In genomic region chr12:997505-997904, GRCh38 we compare ENCODE assay signal across 27 cellular contexts. TPM values are rescaled to one million over a fixed set of nuclear protein-coding genes. Genes with fewer than 3 reads are reported as not detected.
DNase-seq lines count a peak whose midpoint lies in the region; ATAC-seq, FAIRE-seq and TF ChIP-seq lines count a peak whose summit lies in the region.
"Had no signal": no experiment of that assay in that cellular context is flagged by ENCODE, and none has a peak within 500 bp of the region (broad histone marks: within the 10 kb centered on the region; RNA-seq: fewer than 3 reads in every experiment).

No MANE protein-coding gene starts in this region.

- H3K9ac ChIP-seq in KMS-11 (peak overlapping the region; percentile 1; the same call in 1 of the 2 replicates), GM12878 (ENCODE audit: control insufficient read depth, insufficient read depth, low read length) (no peak overlapping the region)

- 74 to 90% methylated on average over 1 of the region's 1 CpG for WGBS in heart right ventricle, 2 donors
- WGBS in GM12878 (ENCODE audit: insufficient coverage, insufficient replicate concordance, low lambda C conversion rate, missing lambda C conversion rate), result 91% methylated on average over 1 of the region's 1 CpG

- TF ChIP-seq CTCF in cardiac muscle cell (IDR thresholded peaks at IDR 0.05; ENCODE audit: low read depth, low read length) (no peak), heart right ventricle (IDR thresholded peaks at IDR 0.05) (no peak), KMS-11 (conservative IDR thresholded peaks at IDR 0.05; ENCODE audit: low read depth, low read length) (no peak), GM12878 (IDR thresholded peaks at IDR 0.05 in 2 of 3, conservative IDR thresholded peaks at IDR 0.05 in 1 of 3; ENCODE audit: control insufficient read depth in 2 of 3, extremely low read depth in 1 of 3, insufficient read depth in 1 of 3, low read depth in 3 of 3, low read length in 3 of 3) (no peak), A673 (conservative IDR thresholded peaks at IDR 0.05; ENCODE audit: low read depth, low read length) (no peak)

- no peak for ATAC-seq in heart right ventricle
- ATAC-seq in GM12878, result peak; percentile 27; the same call in 2 of the 3 replicates
- no peak for ATAC-seq in GM18867 (IDR thresholded peaks at IDR 0.05; ENCODE audit: unreplicated experiment)
- ATAC-seq: left colon had no signal

- TF ChIP-seq RAD21 in GM12878 (IDR thresholded peaks at IDR 0.05; ENCODE audit: insufficient read depth, low read depth, low read length), result no peak

- H3K4me1 ChIP-seq in cardiac muscle cell (ENCODE audit: low read depth) (peaks cover 15% of the 10 kb centered on the region), heart right ventricle (peaks cover 0 to 37% (median 22%) of the 10 kb centered on the region in 9 donors), KMS-11 (ENCODE audit: low read depth, poor library complexity, severe bottlenecking) (peaks cover 72% of the 10 kb centered on the region), GM12878 (ENCODE audit: control insufficient read depth, insufficient read depth, low read length) (peaks cover 21% of the 10 kb centered on the region), A673 (ENCODE audit: insufficient read depth, low read length, poor library complexity, severe bottlenecking) (peaks cover 17% of the 10 kb centered on the region)

- TF ChIP-seq EP300 in GM12878 (IDR thresholded peaks at IDR 0.05; ENCODE audit: borderline replicate concordance in 1 of 2, control insufficient read depth in 1 of 2, low read depth in 2 of 2, low read length in 2 of 2), result no peak

- TF ChIP-seq POLR2A in GM12878 (IDR thresholded peaks at IDR 0.05; ENCODE audit: low read depth, low read length), result no peak

- H3K4me3 ChIP-seq in cardiac muscle cell (no peak overlapping the region), heart right ventricle (no peak overlapping the region), KMS-11 (IDR thresholded peaks at IDR 0.05; ENCODE audit: insufficient read depth, low read depth, low read length) (no peak overlapping the region), GM12878 (no peak overlapping the region), A673 (ENCODE audit: low read depth, low read length, poor library complexity, severe bottlenecking) (no peak overlapping the region)
- H3K4me3 ChIP-seq: SK-N-MC had no signal

- FAIRE-seq in GM12878 (lab: Jason Lieb, UNC) (no peak), urothelium cell line (lab: Jason Lieb, UNC) (peak; percentile 67)
- FAIRE-seq: H54, small intestine had no signal

- peak overlapping the region; percentile 78 for H3K4me2 ChIP-seq in KMS-11
- no peak overlapping the region for H3K4me2 ChIP-seq in GM12878 (ENCODE audit: control insufficient read depth, insufficient read depth)

- intact Hi-C loops in heart right ventricle (cut with DNase I) (loop anchor here in 3 of 10 donors (10.0 kb wide), 3 partner anchors 57 to 97 kb away; no protein-coding TSS in a partner anchor), GM12878 (cut with micrococcal nuclease; ENCODE audit: unreplicated experiment) (no loop called here), A673 (cut with micrococcal nuclease; ENCODE audit: unreplicated experiment) (no loop called here)

- H3K27me3 ChIP-seq in cardiac muscle cell (no peaks in the 10 kb centered on the region), heart right ventricle (no peaks in the 10 kb centered on the region), KMS-11 (ENCODE audit: insufficient read depth, low read depth) (no peaks in the 10 kb centered on the region), GM12878 (replicated peaks in 1 of 2; ENCODE audit: control insufficient read depth in 2 of 2, insufficient read depth in 2 of 2, low read length in 1 of 2) (no peaks in the 10 kb centered on the region; a peak in 1 of 4 replicates), A673 (replicated peaks; ENCODE audit: insufficient read depth, low read depth, low read length, poor library complexity) (no peaks in the 10 kb centered on the region)
- H3K27me3 ChIP-seq: brain microvascular endothelial cell had no signal

- POLR2A ChIA-PET in GM12878 (lab: Charles Lee) (no interaction called here), A673 (lab: Charles Lee; ENCODE audit: low non-redundant PET) (no interaction called here)

- peaks cover 84% of the 10 kb centered on the region for H3K79me2 ChIP-seq in KMS-11 (ENCODE audit: insufficient read depth, low read depth)
- no peaks in the 10 kb centered on the region for H3K79me2 ChIP-seq in GM12878 (ENCODE audit: control insufficient read depth, insufficient read depth, low read length)

- SMC1A ChIA-PET in GM12878 (lab: Charles Lee; ENCODE audit: uncharacterized antibody, unreplicated experiment), result interaction anchor here (1.1 to 2.3 kb wide), 6 partner anchors 11 to 120 kb away, joined by 3 to 6 read pairs (median 4); no protein-coding TSS in a partner anchor

- H2AFZ ChIP-seq in KMS-11 (ENCODE audit: low read depth) (no peak overlapping the region), GM12878 (ENCODE audit: control insufficient read depth, low read depth, low read length) (no peak overlapping the region)

- RAD21 ChIA-PET in GM12878 (lab: Charles Lee; ENCODE audit: unreplicated experiment), result interaction anchor here (1.2 to 1.5 kb wide), 2 partner anchors 51 to 95 kb away, joined by 3 read pairs; no protein-coding TSS in a partner anchor

- no TSS peak for BruUV-seq in GM12878 (replicated peaks; lab: Mats Ljungman, UMichigan)
- BruUV-seq in A673 (replicated peaks; lab: Mats Ljungman, UMichigan), result no TSS peak

- H3K36me3 ChIP-seq in cardiac muscle cell, result no peaks in the 10 kb centered on the region
- peaks cover 0 to 11% (median 0%) of the 10 kb centered on the region in 9 donors for H3K36me3 ChIP-seq in heart right ventricle
- no peaks in the 10 kb centered on the region; the same call in 1 of the 2 replicates for H3K36me3 ChIP-seq in KMS-11 (ENCODE audit: insufficient read depth)
- H3K36me3 ChIP-seq in GM12878 (ENCODE audit: control insufficient read depth in 2 of 2, insufficient read depth in 2 of 2, low read length in 1 of 2), result no peaks in the 10 kb centered on the region
- no peaks in the 10 kb centered on the region for H3K36me3 ChIP-seq in A673 (ENCODE audit: insufficient read depth, low read length, poor library complexity, severe bottlenecking)
- H3K36me3 ChIP-seq: brain microvascular endothelial cell had no signal

- in situ Hi-C loops in GM12878 (cut with MboI), result no loop called here

- H3K27ac ChIP-seq in cardiac muscle cell (peak overlapping the region; percentile 72), heart right ventricle (peak overlapping the region in 2 of 10 donors; percentile 0 to 19), KMS-11 (peak overlapping the region; percentile 57; the same call in 1 of the 2 replicates), GM12878 (ENCODE audit: control insufficient read depth, insufficient read depth) (no peak overlapping the region), A673 (ENCODE audit: low read depth, low read length, poor library complexity, severe bottlenecking) (no peak overlapping the region)
- H3K27ac ChIP-seq: brain microvascular endothelial cell, C4-2B, SK-N-MC had no signal

- H3K9me3 ChIP-seq in cardiac muscle cell (ENCODE audit: low read depth) (no peaks in the 10 kb centered on the region), heart right ventricle (no peaks in the 10 kb centered on the region), GM12878 (replicated peaks; ENCODE audit: control insufficient read depth, insufficient read depth, low read length) (no peaks in the 10 kb centered on the region), A673 (ENCODE audit: low read depth, low read length, poor library complexity, severe bottlenecking) (no peaks in the 10 kb centered on the region)

- H4K20me1 ChIP-seq in KMS-11 (ENCODE audit: insufficient read depth), result no peaks in the 10 kb centered on the region
- H4K20me1 ChIP-seq in GM12878 (ENCODE audit: control insufficient read depth, insufficient read depth), result no peaks in the 10 kb centered on the region

- CTCF ChIA-PET in GM12878 (lab: Yijun Ruan, JAX) (interaction anchor here (1.7 to 1.9 kb wide), 2 partner anchors 9 to 96 kb away, joined by 3 to 4 read pairs; no protein-coding TSS in a partner anchor), A673 (lab: Charles Lee) (no interaction called here)

- DNase-seq in cardiac muscle cell (ENCODE audit: low read depth in 1 of 2, low spot score in 1 of 2) (no peak), heart right ventricle (no peak), GM12878 (ENCODE audit: low read depth, low spot score) (no peak), urothelium cell line (ENCODE audit: low spot score) (no peak), NCI-H2227 (lab: John Stamatoyannopoulos, UW; ENCODE audit: unreplicated experiment) (no peak), A673 (ENCODE audit: low spot score) (no peak)
- DNase-seq: 8988T; activated CD4-positive, alpha-beta T cell treated with anti-CD3 and anti-CD28 coated beads, Interleukin-2, amount 50 U/mL, for 48 hours; activated CD4-positive, CD25-positive, alpha-beta regulatory T cell treated with anti-CD3 and anti-CD28 coated beads, Interleukin-2, amount 50 U/mL, for 72 hours; activated naive CD4-positive, alpha-beta T cell treated with anti-CD3 and anti-CD28 coated beads for 36 hours; amniotic stem cell; brain microvascular endothelial cell; GDM1; hippocampal formation; IMR-90; left colon; NCI-H1092 treated with DMSO at 0.1 percent for 48 hours; NCI-H187; NCI-H2171; NCI-H510A treated with DMSO at 0.1 percent for 48 hours; small intestine; stimulated activated naive CD4-positive, alpha-beta T cell had no signal

RNA-seq across cellular contexts. Expression of gene ERC1, which starts 6.5 kb away (rescaled TPM):
- total RNA-seq in cardiac muscle cell (25.8 and 46.3 TPM in 2 replicates), heart right ventricle (10 to 100 TPM; 37.7 to 67.5 (median 49.5) TPM), GM12878 (2014; rRNA removed) (3.2 and 5.0 TPM in 2 replicates), GM12878 (2014; rRNA removed; fragmentation: Illumina TruSeq; extraction: Trizol) (7.0 and 7.2 TPM in 2 replicates), GM12878 (2021) (6.6 and 7.7 TPM in 2 replicates), A673 (2021) (56.5 and 60.7 TPM in 2 replicates)
- polyA plus RNA-seq in cardiac muscle cell (34.1 and 35.7 TPM in 2 replicates), heart right ventricle (10 to 100 TPM in 1 of 2 donors, 1 to 10 TPM in 1; 6.5 to 23.0 TPM), GM12878 (2011; rRNA removed) (8.0 and 9.3 TPM in 2 replicates), GM12878 (2014; fragmentation: Illumina TruSeq; extraction: Trizol) (4.4 and 4.8 TPM in 2 replicates), GM12878 (2014; fragmentation: Nextera tagmentation; extraction: Ambion mirVana) (1 to 10 TPM in 1 of 2 experiments, under 1 TPM in 1; 0.75 to 1.6 TPM), GM12878 (2014; rRNA removed) (2.3 and 2.7 TPM in 2 replicates), GM12878 (2016; fragmentation: Nextera tagmentation; extraction: Ambion mirVana) (1 to 10 TPM; 5.5 to 5.7 TPM)
- 68.5 and 75.2 TPM in 2 replicates for total RNA-seq in GM12878 (2013; cell fraction: nucleolus; rRNA removed)
- polyA plus RNA-seq in GM12878 (2011; ENCODE audit: low read depth), result 1.6 TPM
- polyA plus RNA-seq in GM12878 (2011; cell fraction: cytosol; rRNA removed), result 5.9 and 7.4 TPM in 2 replicates
- polyA plus RNA-seq in GM12878 (2011; cell fraction: nucleus; rRNA removed), result 6.2 and 6.3 TPM in 2 replicates
- 1.4 and 2.1 TPM in 2 replicates for polyA plus RNA-seq in GM12878 (2012)
- polyA minus RNA-seq in GM12878 (2011; rRNA and poly(A)+ RNA removed), result 24.5 and 27.1 TPM in 2 replicates
- 7.9 and 11.3 TPM in 2 replicates for polyA minus RNA-seq in GM12878 (2011; cell fraction: cytosol; rRNA and poly(A)+ RNA removed)
- 21.9 and 27.0 TPM in 2 replicates for polyA minus RNA-seq in GM12878 (2011; cell fraction: nucleus; rRNA and poly(A)+ RNA removed)

RNA-seq across cellular contexts. Expression of gene RAD52, which starts 48.0 kb away (rescaled TPM):
- total RNA-seq in cardiac muscle cell (31.2 and 49.8 TPM in 2 replicates), heart right ventricle (1 to 10 TPM; 4.8 to 9.6 (median 6.1) TPM), GM12878 (2014; rRNA removed) (10.2 and 10.7 TPM in 2 replicates), GM12878 (2014; rRNA removed; fragmentation: Illumina TruSeq; extraction: Trizol) (9.3 and 11.4 TPM in 2 replicates), GM12878 (2021) (6.5 and 6.6 TPM in 2 replicates), A673 (2021) (23.0 and 24.7 TPM in 2 replicates)
- polyA plus RNA-seq in cardiac muscle cell (11.2 and 18.8 TPM in 2 replicates), heart right ventricle (10 to 100 TPM in 1 of 2 donors, 1 to 10 TPM in 1; 4.1 to 14.8 TPM), GM12878 (2011; rRNA removed) (13.1 and 15.7 TPM in 2 replicates), GM12878 (2014; fragmentation: Illumina TruSeq; extraction: Trizol) (5.9 and 8.5 TPM in 2 replicates), GM12878 (2014; fragmentation: Nextera tagmentation; extraction: Ambion mirVana) (1 to 10 TPM; 2.0 to 2.9 TPM), GM12878 (2014; rRNA removed) (11.2 and 11.3 TPM in 2 replicates), GM12878 (2016; fragmentation: Nextera tagmentation; extraction: Ambion mirVana) (1 to 10 TPM; 7.7 to 9.7 TPM)
- total RNA-seq in GM12878 (2013; cell fraction: nucleolus; rRNA removed), result 80.3 and 81.5 TPM in 2 replicates
- polyA plus RNA-seq in GM12878 (2011; ENCODE audit: low read depth), result 4.4 TPM
- 10.6 and 16.5 TPM in 2 replicates for polyA plus RNA-seq in GM12878 (2011; cell fraction: cytosol; rRNA removed)
- 52.6 and 66.0 TPM in 2 replicates for polyA plus RNA-seq in GM12878 (2011; cell fraction: nucleus; rRNA removed)
- polyA plus RNA-seq in GM12878 (2012), result 4.0 and 8.3 TPM in 2 replicates
- polyA minus RNA-seq in GM12878 (2011; rRNA and poly(A)+ RNA removed), result 19.2 and 29.6 TPM in 2 replicates
- 6.3 and 9.3 TPM in 2 replicates for polyA minus RNA-seq in GM12878 (2011; cell fraction: cytosol; rRNA and poly(A)+ RNA removed)
- 16.3 and 21.0 TPM in 2 replicates for polyA minus RNA-seq in GM12878 (2011; cell fraction: nucleus; rRNA and poly(A)+ RNA removed)

Comparison
In these comparisons a context has a peak if more than half of its experiments do, and no peak if none do; other contexts are left out.
1. H3K27ac ChIP-seq: peak in cardiac muscle cell (single experiment) and KMS-11 (single experiment); none in GM12878 (single experiment) and A673 (single experiment).